Comparison of ENCODE assay signal across 23 cellular contexts in the genomic region with DNA sequence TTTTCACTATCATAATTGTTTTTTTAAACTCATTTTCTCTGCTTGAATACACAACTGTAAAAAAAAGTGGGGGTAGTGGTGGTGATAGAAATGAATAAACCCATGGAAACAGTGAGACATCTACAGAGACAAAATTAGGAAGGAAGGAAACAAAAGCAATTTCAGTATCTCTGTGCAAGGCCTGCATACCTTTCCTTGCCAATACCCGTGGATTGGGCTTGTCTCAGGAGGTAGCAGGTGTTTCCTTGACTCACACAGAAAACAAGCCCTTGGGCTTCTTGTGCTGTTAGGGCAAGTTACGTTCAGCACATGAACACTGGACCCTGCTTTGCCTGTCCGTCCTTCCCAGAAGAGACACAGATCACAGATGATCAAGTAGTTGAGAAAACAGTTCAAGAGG.
DNase-seq lines count a peak whose midpoint lies in the region; ATAC-seq, FAIRE-seq and TF ChIP-seq lines count a peak whose summit lies in the region.
"Had no signal": no experiment of that assay in that cellular context is flagged by ENCODE, and none has a peak within 500 bp of the region (broad histone marks: within the 10 kb centered on the region; RNA-seq: fewer than 3 reads in every experiment).

No MANE protein-coding gene starts in this region.

- H3K4me3 ChIP-seq in A549 = no peak overlapping the region
- H3K4me3 ChIP-seq: gastrocnemius medialis, lung, MG63, Peyer's patch, psoas muscle, spleen, upper lobe of left lung had no signal

- no peak for DNase-seq in A549 (ENCODE audit: low read depth in 1 of 2, low spot score in 1 of 2)
- DNase-seq in T-helper 2 cell treated with Interferon-gamma antibody and Interleukin-4, amounts not matched to agents 5 μg/mL and 100 μg/mL, for 36 hours (ENCODE audit: low spot score) = no peak
- no peak for DNase-seq in activated CD8-positive, alpha-beta memory T cell treated with anti-CD3 and anti-CD28 coated beads, Interleukin-2, amount 50 U/mL, for 48 hours
- no peak for DNase-seq in CD1c-positive myeloid dendritic cell (ENCODE audit: extremely low spot score)
- DNase-seq: CD4-positive, CD25-positive, alpha-beta regulatory T cell; DND-41; gastrocnemius medialis; MG63; natural killer cell; NCI-H2081; NCI-H69; Peyer's patch; psoas muscle; spleen; stimulated activated naive CD8-positive, alpha-beta T cell treated with anti-CD3 and anti-CD28 coated beads, Interleukin-15, Interleukin-2, amounts not matched to agents 100 U/mL and 50 U/mL, for 24 hours; upper lobe of left lung had no signal

- ATAC-seq in A549 = no peak
- peak; percentile 50 for ATAC-seq in GM19395 (IDR thresholded peaks at IDR 0.05; ENCODE audit: unreplicated experiment)
- peak; percentile 33 for ATAC-seq in HG02852 (IDR thresholded peaks at IDR 0.05; ENCODE audit: unreplicated experiment)
- ATAC-seq in HG03469 (IDR thresholded peaks at IDR 0.05; ENCODE audit: unreplicated experiment) = peak; percentile 32
- no peak for ATAC-seq in GM21381 (IDR thresholded peaks at IDR 0.05; ENCODE audit: unreplicated experiment)
- ATAC-seq: gastrocnemius medialis; natural killer cell; psoas muscle; stimulated activated naive CD8-positive, alpha-beta T cell treated with anti-CD3 and anti-CD28 coated beads, Interleukin-15, Interleukin-2, amounts not matched to agents 100 U/mL and 50 U/mL, for 24 hours had no signal

- POLR2A ChIA-PET in A549 (lab: Yijun Ruan, JAX) = no interaction called here

- H3K4me1 Mint-ChIP-seq in T-helper 2 cell treated with Interferon-gamma antibody and Interleukin-4, amounts not matched to agents 5 μg/mL and 100 μg/mL, for 36 hours (ENCODE audit: low read depth) = no peaks in the 10 kb centered on the region
- H3K4me1 Mint-ChIP-seq: CD4-positive, CD25-positive, alpha-beta regulatory T cell; natural killer cell had no signal

- no peak overlapping the region for H3K27ac ChIP-seq in A549
- H3K27ac ChIP-seq: gastrocnemius medialis, Peyer's patch, psoas muscle, spleen, upper lobe of left lung, VCaP had no signal

- WGBS in A549 (ENCODE audit: missing lambda C conversion rate) = 46% methylated on average over 3 of the region's 3 CpGs

- no peak for TF ChIP-seq EP300 in A549 (IDR thresholded peaks at IDR 0.05)

- H3K27me3 Mint-ChIP-seq in T-helper 2 cell treated with Interferon-gamma antibody and Interleukin-4, amounts not matched to agents 5 μg/mL and 100 μg/mL, for 36 hours (ENCODE audit: low read depth) = no peaks in the 10 kb centered on the region
- H3K27me3 Mint-ChIP-seq: CD4-positive, CD25-positive, alpha-beta regulatory T cell had no signal

- H3K27ac Mint-ChIP-seq in T-helper 2 cell treated with Interferon-gamma antibody and Interleukin-4, amounts not matched to agents 5 μg/mL and 100 μg/mL, for 36 hours = no peak overlapping the region
- H3K27ac Mint-ChIP-seq: CD4-positive, CD25-positive, alpha-beta regulatory T cell; natural killer cell had no signal

- H3K4me3 Mint-ChIP-seq in T-helper 2 cell treated with Interferon-gamma antibody and Interleukin-4, amounts not matched to agents 5 μg/mL and 100 μg/mL, for 36 hours = no peak overlapping the region
- H3K4me3 Mint-ChIP-seq: CD4-positive, CD25-positive, alpha-beta regulatory T cell; natural killer cell had no signal

- H3K4me2 ChIP-seq in A549 = no peak overlapping the region

- CTCF ChIA-PET in A549 (lab: Yijun Ruan, JAX) = no interaction called here

- no peaks in the 10 kb centered on the region for H3K9me3 Mint-ChIP-seq in T-helper 2 cell treated with Interferon-gamma antibody and Interleukin-4, amounts not matched to agents 5 μg/mL and 100 μg/mL, for 36 hours

- FAIRE-seq in A549 (lab: Jason Lieb, UNC) = peak; percentile 36
- FAIRE-seq: H1 had no signal

- H3K9me3 ChIP-seq in A549 = no peaks in the 10 kb centered on the region
- H3K9me3 ChIP-seq: gastrocnemius medialis, MG63, Peyer's patch, psoas muscle, spleen, upper lobe of left lung had no signal

- no peaks in the 10 kb centered on the region for H3K4me1 ChIP-seq in A549
- H3K4me1 ChIP-seq: gastrocnemius medialis, Peyer's patch, psoas muscle had no signal

- no peak for TF ChIP-seq CTCF in A549 (IDR thresholded peaks at IDR 0.05)

- no peak for TF ChIP-seq RAD21 in A549 (conservative IDR thresholded peaks at IDR 0.05 in 1 of 2, IDR thresholded peaks at IDR 0.05 in 1 of 2)

- TF ChIP-seq POLR2A in A549 (IDR thresholded peaks at IDR 0.05; ENCODE audit: low read length) = no peak

- H3K36me3 Mint-ChIP-seq in T-helper 2 cell treated with Interferon-gamma antibody and Interleukin-4, amounts not matched to agents 5 μg/mL and 100 μg/mL, for 36 hours (ENCODE audit: low read depth) = no peaks in the 10 kb centered on the region
- H3K36me3 Mint-ChIP-seq: CD4-positive, CD25-positive, alpha-beta regulatory T cell; natural killer cell had no signal

TF ChIP-seq in A549, 52 proteins besides CTCF, POLR2A, EP300 and RAD21:
- TF ChIP-seq CEBPB (IDR thresholded peaks at IDR 0.05) = no peak
- TF ChIP-seq JUNB (IDR thresholded peaks at IDR 0.05) = no peak
- TF ChIP-seq, protein P1, sequence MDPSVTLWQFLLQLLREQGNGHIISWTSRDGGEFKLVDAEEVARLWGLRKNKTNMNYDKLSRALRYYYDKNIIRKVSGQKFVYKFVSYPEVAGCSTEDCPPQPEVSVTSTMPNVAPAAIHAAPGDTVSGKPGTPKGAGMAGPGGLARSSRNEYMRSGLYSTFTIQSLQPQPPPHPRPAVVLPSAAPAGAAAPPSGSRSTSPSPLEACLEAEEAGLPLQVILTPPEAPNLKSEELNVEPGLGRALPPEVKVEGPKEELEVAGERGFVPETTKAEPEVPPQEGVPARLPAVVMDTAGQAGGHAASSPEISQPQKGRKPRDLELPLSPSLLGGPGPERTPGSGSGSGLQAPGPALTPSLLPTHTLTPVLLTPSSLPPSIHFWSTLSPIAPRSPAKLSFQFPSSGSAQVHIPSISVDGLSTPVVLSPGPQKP (IDR thresholded peaks at IDR 0.05; ENCODE audit: low read depth, low read length) = no peak
- no peak for TF ChIP-seq TP53 (CRISPR knock-in tag; IDR thresholded peaks at IDR 0.05)
- TF ChIP-seq EHMT2 (IDR thresholded peaks at IDR 0.05; ENCODE audit: low read depth) = no peak
- no peak for TF ChIP-seq ZSCAN20 (CRISPR knock-in tag; IDR thresholded peaks at IDR 0.05)
- no peak for TF ChIP-seq RCOR1 (IDR thresholded peaks at IDR 0.05; ENCODE audit: low read depth, low read length)
- TF ChIP-seq MYC (IDR thresholded peaks at IDR 0.05; ENCODE audit: borderline replicate concordance, low read length) = no peak
- no peak for TF ChIP-seq PBX3 (IDR thresholded peaks at IDR 0.05)
- TF ChIP-seq GATA3 (IDR thresholded peaks at IDR 0.05; ENCODE audit: borderline replicate concordance) = no peak
- no peak for TF ChIP-seq KDM1A (IDR thresholded peaks at IDR 0.05; ENCODE audit: low read depth)
- no peak for TF ChIP-seq JUN (IDR thresholded peaks at IDR 0.05)
- TF ChIP-seq RFX5 (IDR thresholded peaks at IDR 0.05) = no peak
- TF ChIP-seq, protein P2, sequence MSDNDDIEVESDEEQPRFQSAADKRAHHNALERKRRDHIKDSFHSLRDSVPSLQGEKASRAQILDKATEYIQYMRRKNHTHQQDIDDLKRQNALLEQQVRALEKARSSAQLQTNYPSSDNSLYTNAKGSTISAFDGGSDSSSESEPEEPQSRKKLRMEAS (IDR thresholded peaks at IDR 0.05) = no peak
- TF ChIP-seq, protein P3, sequence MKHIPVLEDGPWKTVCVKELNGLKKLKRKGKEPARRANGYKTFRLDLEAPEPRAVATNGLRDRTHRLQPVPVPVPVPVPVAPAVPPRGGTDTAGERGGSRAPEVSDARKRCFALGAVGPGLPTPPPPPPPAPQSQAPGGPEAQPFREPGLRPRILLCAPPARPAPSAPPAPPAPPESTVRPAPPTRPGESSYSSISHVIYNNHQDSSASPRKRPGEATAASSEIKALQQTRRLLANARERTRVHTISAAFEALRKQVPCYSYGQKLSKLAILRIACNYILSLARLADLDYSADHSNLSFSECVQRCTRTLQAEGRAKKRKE (CRISPR knock-in tag; IDR thresholded peaks at IDR 0.05; ENCODE audit: low read depth) = no peak
- no peak for TF ChIP-seq SMC3 (IDR thresholded peaks at IDR 0.05)
- TF ChIP-seq NPAS2 (CRISPR knock-in tag; IDR thresholded peaks at IDR 0.05; ENCODE audit: borderline replicate concordance) = no peak

Comparison
In these comparisons a context has a peak if more than half of its experiments do, and no peak if none do; other contexts are left out.
1. ATAC-seq: peak in GM19395 (single experiment), HG02852 (single experiment) and HG03469 (single experiment); none in A549 (0 of 2) and GM21381 (single experiment).